In genomic region chr15:77482570-77482969, GRCh38 we compare ENCODE assay signal across 1 cellular context.
TF ChIP-seq lines count a peak whose summit lies in the region.

No MANE protein-coding gene starts in this region.

TF ChIP-seq in IMR-90, 13 proteins besides CTCF, POLR2A, EP300 and RAD21:
- TF ChIP-seq BHLHE40 (IDR thresholded peaks at IDR 0.05; ENCODE audit: low read depth, low read length) (no peak), CHD1 (IDR thresholded peaks at IDR 0.05; ENCODE audit: low read depth, low read length) (no peak), RFX5 (IDR thresholded peaks at IDR 0.05; ENCODE audit: low read depth, low read length) (no peak), MXI1 (IDR thresholded peaks at IDR 0.05; ENCODE audit: borderline replicate concordance, low read depth, low read length) (no peak), RCOR1 (IDR thresholded peaks at IDR 0.05; ENCODE audit: insufficient replicate concordance, low read length) (no peak), MAZ (IDR thresholded peaks at IDR 0.05; ENCODE audit: borderline replicate concordance, low read depth, low read length) (no peak), FOS (IDR thresholded peaks at IDR 0.05; ENCODE audit: low read depth, low read length) (no peak)
